1 cellular context compared by ENCODE assay signal in genomic region chr6:78308025-78308424, GRCh38.
TF ChIP-seq lines count a peak whose summit lies in the region.

No MANE protein-coding gene starts in this region.

TF ChIP-seq in SK-N-SH, 30 proteins besides CTCF, POLR2A, EP300 and RAD21 (continued from another document):
- TF ChIP-seq, protein P1, sequence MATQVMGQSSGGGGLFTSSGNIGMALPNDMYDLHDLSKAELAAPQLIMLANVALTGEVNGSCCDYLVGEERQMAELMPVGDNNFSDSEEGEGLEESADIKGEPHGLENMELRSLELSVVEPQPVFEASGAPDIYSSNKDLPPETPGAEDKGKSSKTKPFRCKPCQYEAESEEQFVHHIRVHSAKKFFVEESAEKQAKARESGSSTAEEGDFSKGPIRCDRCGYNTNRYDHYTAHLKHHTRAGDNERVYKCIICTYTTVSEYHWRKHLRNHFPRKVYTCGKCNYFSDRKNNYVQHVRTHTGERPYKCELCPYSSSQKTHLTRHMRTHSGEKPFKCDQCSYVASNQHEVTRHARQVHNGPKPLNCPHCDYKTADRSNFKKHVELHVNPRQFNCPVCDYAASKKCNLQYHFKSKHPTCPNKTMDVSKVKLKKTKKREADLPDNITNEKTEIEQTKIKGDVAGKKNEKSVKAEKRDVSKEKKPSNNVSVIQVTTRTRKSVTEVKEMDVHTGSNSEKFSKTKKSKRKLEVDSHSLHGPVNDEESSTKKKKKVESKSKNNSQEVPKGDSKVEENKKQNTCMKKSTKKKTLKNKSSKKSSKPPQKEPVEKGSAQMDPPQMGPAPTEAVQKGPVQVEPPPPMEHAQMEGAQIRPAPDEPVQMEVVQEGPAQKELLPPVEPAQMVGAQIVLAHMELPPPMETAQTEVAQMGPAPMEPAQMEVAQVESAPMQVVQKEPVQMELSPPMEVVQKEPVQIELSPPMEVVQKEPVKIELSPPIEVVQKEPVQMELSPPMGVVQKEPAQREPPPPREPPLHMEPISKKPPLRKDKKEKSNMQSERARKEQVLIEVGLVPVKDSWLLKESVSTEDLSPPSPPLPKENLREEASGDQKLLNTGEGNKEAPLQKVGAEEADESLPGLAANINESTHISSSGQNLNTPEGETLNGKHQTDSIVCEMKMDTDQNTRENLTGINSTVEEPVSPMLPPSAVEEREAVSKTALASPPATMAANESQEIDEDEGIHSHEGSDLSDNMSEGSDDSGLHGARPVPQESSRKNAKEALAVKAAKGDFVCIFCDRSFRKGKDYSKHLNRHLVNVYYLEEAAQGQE (IDR thresholded peaks at IDR 0.05; ENCODE audit: low read depth, low read length), result no peak
- TF ChIP-seq CHD2 (IDR thresholded peaks at IDR 0.05; ENCODE audit: low read length, partially characterized antibody), result no peak
- TF ChIP-seq MAX (IDR thresholded peaks at IDR 0.05; ENCODE audit: low read depth), result no peak
- TF ChIP-seq, protein P2, sequence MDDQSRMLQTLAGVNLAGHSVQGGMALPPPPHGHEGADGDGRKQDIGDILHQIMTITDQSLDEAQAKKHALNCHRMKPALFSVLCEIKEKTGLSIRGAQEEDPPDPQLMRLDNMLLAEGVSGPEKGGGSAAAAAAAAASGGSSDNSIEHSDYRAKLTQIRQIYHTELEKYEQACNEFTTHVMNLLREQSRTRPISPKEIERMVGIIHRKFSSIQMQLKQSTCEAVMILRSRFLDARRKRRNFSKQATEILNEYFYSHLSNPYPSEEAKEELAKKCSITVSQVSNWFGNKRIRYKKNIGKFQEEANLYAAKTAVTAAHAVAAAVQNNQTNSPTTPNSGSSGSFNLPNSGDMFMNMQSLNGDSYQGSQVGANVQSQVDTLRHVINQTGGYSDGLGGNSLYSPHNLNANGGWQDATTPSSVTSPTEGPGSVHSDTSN (IDR thresholded peaks at IDR 0.05), result no peak
- TF ChIP-seq FOSL2 (IDR thresholded peaks at IDR 0.05; ENCODE audit: borderline replicate concordance, low read depth), result no peak
- TF ChIP-seq, protein P3, sequence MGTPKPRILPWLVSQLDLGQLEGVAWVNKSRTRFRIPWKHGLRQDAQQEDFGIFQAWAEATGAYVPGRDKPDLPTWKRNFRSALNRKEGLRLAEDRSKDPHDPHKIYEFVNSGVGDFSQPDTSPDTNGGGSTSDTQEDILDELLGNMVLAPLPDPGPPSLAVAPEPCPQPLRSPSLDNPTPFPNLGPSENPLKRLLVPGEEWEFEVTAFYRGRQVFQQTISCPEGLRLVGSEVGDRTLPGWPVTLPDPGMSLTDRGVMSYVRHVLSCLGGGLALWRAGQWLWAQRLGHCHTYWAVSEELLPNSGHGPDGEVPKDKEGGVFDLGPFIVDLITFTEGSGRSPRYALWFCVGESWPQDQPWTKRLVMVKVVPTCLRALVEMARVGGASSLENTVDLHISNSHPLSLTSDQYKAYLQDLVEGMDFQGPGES (IDR thresholded peaks at IDR 0.05; ENCODE audit: low read depth, low read length), result no peak
- TF ChIP-seq, protein P4, sequence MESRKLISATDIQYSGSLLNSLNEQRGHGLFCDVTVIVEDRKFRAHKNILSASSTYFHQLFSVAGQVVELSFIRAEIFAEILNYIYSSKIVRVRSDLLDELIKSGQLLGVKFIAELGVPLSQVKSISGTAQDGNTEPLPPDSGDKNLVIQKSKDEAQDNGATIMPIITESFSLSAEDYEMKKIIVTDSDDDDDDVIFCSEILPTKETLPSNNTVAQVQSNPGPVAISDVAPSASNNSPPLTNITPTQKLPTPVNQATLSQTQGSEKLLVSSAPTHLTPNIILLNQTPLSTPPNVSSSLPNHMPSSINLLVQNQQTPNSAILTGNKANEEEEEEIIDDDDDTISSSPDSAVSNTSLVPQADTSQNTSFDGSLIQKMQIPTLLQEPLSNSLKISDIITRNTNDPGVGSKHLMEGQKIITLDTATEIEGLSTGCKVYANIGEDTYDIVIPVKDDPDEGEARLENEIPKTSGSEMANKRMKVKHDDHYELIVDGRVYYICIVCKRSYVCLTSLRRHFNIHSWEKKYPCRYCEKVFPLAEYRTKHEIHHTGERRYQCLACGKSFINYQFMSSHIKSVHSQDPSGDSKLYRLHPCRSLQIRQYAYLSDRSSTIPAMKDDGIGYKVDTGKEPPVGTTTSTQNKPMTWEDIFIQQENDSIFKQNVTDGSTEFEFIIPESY (IDR thresholded peaks at IDR 0.05; ENCODE audit: borderline replicate concordance, low read depth), result no peak
- TF ChIP-seq NRF1 (IDR thresholded peaks at IDR 0.05; ENCODE audit: low read depth, low read length), result no peak
TF ChIP-seq in SK-N-SH: peak in this region for 0.
